Comparison of ENCODE assay signal across 6 cellular contexts in genomic region chr1:40027647-40028046, GRCh38.
"Had no signal": no experiment of that assay in that cellular context is flagged by ENCODE, and none has a peak within 500 bp of the region (broad histone marks: within the 10 kb centered on the region; RNA-seq: fewer than 3 reads in every experiment).

No MANE protein-coding gene starts in this region.

- H3K4me3 ChIP-seq: GM23338 had no signal

- ATAC-seq: GM23338, HCT116 had no signal

- H3K27ac ChIP-seq: KMS-11 had no signal

- DNase-seq: H9, HFFc6, KBM-7 had no signal
